Comparison of ENCODE assay signal across 20 cellular contexts in the genomic region with DNA sequence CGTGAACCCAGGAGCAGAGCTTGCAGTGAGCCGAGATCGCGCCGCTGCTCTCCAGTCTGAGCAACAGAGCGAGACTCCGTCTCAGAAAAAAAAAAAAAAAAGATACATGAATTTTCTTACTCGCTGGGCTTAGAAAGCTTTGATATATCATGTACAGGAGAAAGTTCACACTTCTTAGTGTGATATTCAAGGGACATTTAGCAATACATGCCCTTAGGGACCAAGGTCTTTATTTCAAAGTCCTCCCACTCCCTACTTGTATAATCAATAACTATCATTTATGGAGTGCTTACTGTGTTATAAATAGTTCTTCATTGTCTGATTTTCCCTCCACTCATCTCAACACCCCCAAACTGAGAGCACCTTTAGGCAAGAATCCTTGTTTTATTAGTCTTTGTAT.
DNase-seq lines count a peak whose midpoint lies in the region; ATAC-seq and TF ChIP-seq lines count a peak whose summit lies in the region.
"Had no signal": no experiment of that assay in that cellular context is flagged by ENCODE, and none has a peak within 500 bp of the region (broad histone marks: within the 10 kb centered on the region; RNA-seq: fewer than 3 reads in every experiment).

No MANE protein-coding gene starts in this region.

- no peak for ATAC-seq in right lobe of liver
- no peak for ATAC-seq in memory B cell (ENCODE audit: low read depth)
- ATAC-seq in GM19035 (IDR thresholded peaks at IDR 0.05; ENCODE audit: unreplicated experiment): no peak
- ATAC-seq: A549 had no signal

- no peaks in the 10 kb centered on the region for H3K27me3 Mint-ChIP-seq in memory B cell
- H3K27me3 Mint-ChIP-seq: CD4-positive, alpha-beta memory T cell had no signal

- no peak overlapping the region for H3K4me3 Mint-ChIP-seq in memory B cell
- H3K4me3 Mint-ChIP-seq: CD4-positive, alpha-beta memory T cell had no signal

- H3K36me3 ChIP-seq in liver (ENCODE audit: control insufficient read depth in 4 of 4, insufficient read depth in 3 of 4, low read depth in 1 of 4, low read length in 3 of 4) (no peaks in the 10 kb centered on the region), right lobe of liver (no peaks in the 10 kb centered on the region), Karpas-422 (ENCODE audit: insufficient read depth, low read length) (0 out of 2 replicates have a peak, but pooled peaks cover 5% of the 10 kb centered on the region)

- TF ChIP-seq RAD21 in liver (IDR thresholded peaks at IDR 0.05): no peak

- peaks cover 32% of the 10 kb centered on the region for H3K36me3 Mint-ChIP-seq in memory B cell

- H3K9me3 ChIP-seq in liver (ENCODE audit: control insufficient read depth in 4 of 4, low read length in 3 of 4) (no peaks in the 10 kb centered on the region), right lobe of liver (no peaks in the 10 kb centered on the region), Karpas-422 (ENCODE audit: low read length) (no peaks in the 10 kb centered on the region)
- H3K9me3 ChIP-seq: A549 had no signal

- H2AFZ ChIP-seq in Karpas-422 (ENCODE audit: low read length): no peak overlapping the region
- H2AFZ ChIP-seq: GM23248 had no signal

- 97% methylated on average over 8 of the region's 8 CpGs for WGBS in liver
- WGBS in right lobe of liver (ENCODE audit: insufficient coverage, low coverage, low lambda C conversion rate, missing lambda C conversion rate): 93% methylated on average over 5 of the region's 8 CpGs

- H3K9me3 Mint-ChIP-seq in memory B cell: peaks cover 2% of the 10 kb centered on the region
- H3K9me3 Mint-ChIP-seq: CD4-positive, alpha-beta memory T cell had no signal

- peak overlapping the region; percentile 58 for H3K4me2 ChIP-seq in Karpas-422 (ENCODE audit: low read depth, low read length, poor library complexity, severe bottlenecking)
- H3K4me2 ChIP-seq: A549 had no signal

- peak overlapping the region; percentile 80 for H3K27ac Mint-ChIP-seq in memory B cell

- intact Hi-C loops in right lobe of liver (cut with DNase I): no loop called here

- peaks cover 75% of the 10 kb centered on the region for H3K79me2 ChIP-seq in Karpas-422 (ENCODE audit: low read length)

- no peaks in the 10 kb centered on the region for H4K20me1 ChIP-seq in Karpas-422 (ENCODE audit: insufficient read depth, low read depth, low read length)

- no peak overlapping the region for H3K27ac ChIP-seq in liver (ENCODE audit: low read depth in 1 of 2, low read length in 2 of 2)
- H3K27ac ChIP-seq in right lobe of liver: no peak overlapping the region
- H3K27ac ChIP-seq in Karpas-422 (ENCODE audit: low read length): peak overlapping the region; percentile 93
- H3K27ac ChIP-seq: 22Rv1, A549, GM23248 had no signal

- peaks cover 25% of the 10 kb centered on the region for H3K4me1 Mint-ChIP-seq in memory B cell

- H3K9me2 ChIP-seq in Karpas-422 (replicated peaks; ENCODE audit: insufficient read depth, low read length): no peaks in the 10 kb centered on the region

- H3K4me1 ChIP-seq in liver (ENCODE audit: control insufficient read depth in 4 of 4, insufficient read depth in 4 of 4, low read length in 3 of 4) (no peaks in the 10 kb centered on the region), right lobe of liver (no peaks in the 10 kb centered on the region), Karpas-422 (ENCODE audit: low read length) (peaks cover 46% of the 10 kb centered on the region)
- H3K4me1 ChIP-seq: A549 had no signal

- H3K9ac ChIP-seq in liver (ENCODE audit: low read depth in 1 of 2, low read length in 2 of 2) (no peak overlapping the region), Karpas-422 (ENCODE audit: low read length) (peak overlapping the region; percentile 51; the same call in 1 of the 2 replicates)
- H3K9ac ChIP-seq: GM23248 had no signal

- H3K4me3 ChIP-seq in liver (ENCODE audit: low read depth in 1 of 3, low read length in 3 of 3) (no peak overlapping the region), right lobe of liver (no peak overlapping the region), Karpas-422 (ENCODE audit: low read length) (0 out of 2 replicates have a peak overlapping the region, but pooled peaks have one; percentile 31)
- H3K4me3 ChIP-seq: A549, GM23248 had no signal

- no peak for DNase-seq in right lobe of liver
- no peak for DNase-seq in Karpas-422
- no peak for DNase-seq in memory B cell (ENCODE audit: low spot score in 2 of 2)
- no peak for DNase-seq in activated CD4-positive, CD25-positive, alpha-beta regulatory T cell treated with anti-CD3 and anti-CD28 coated beads, Interleukin-2, amount 50 U/mL, for 72 hours
- DNase-seq in SIG-M5 (lab: John Stamatoyannopoulos, UW): no peak
- DNase-seq: ACHN; AML-193; C1 segment of cervical spinal cord; Calu3; CD4-positive, alpha-beta memory T cell; COR-L47; DMS153; DND-41; GM23248; H7; HCEC 1CT had no signal

- H3K27me3 ChIP-seq in liver (ENCODE audit: control insufficient read depth in 4 of 4, insufficient read depth in 4 of 4, low read length in 3 of 4) (no peaks in the 10 kb centered on the region), right lobe of liver (no peaks in the 10 kb centered on the region), Karpas-422 (ENCODE audit: low read length) (no peaks in the 10 kb centered on the region)

- TF ChIP-seq CTCF in liver (IDR thresholded peaks at IDR 0.05; ENCODE audit: low read depth, low read length, missing input control) (no peak), right lobe of liver (IDR thresholded peaks at IDR 0.05) (no peak)

- TF ChIP-seq POLR2A in right lobe of liver (IDR thresholded peaks at IDR 0.05): no peak

TF ChIP-seq in liver, 16 proteins besides CTCF, POLR2A, EP300 and RAD21:
- no peak for TF ChIP-seq TAF1 (conservative IDR thresholded peaks at IDR 0.05)
- peak; percentile 34 to 61 for TF ChIP-seq HNF4A (conservative IDR thresholded peaks at IDR 0.05)
